15 cellular contexts compared by ENCODE assay signal in genomic region chr13:31042501-31043165, GRCh38.
A peak's percentile ranks its signal among the peaks of the same experiment; 100 is the strongest.
DNase-seq lines count a peak whose midpoint lies in the region; ATAC-seq, FAIRE-seq and TF ChIP-seq lines count a peak whose summit lies in the region.
"Had no signal": no experiment of that assay in that cellular context is flagged by ENCODE, and none has a peak within 500 bp of the region (broad histone marks: within the 10 kb centered on the region; RNA-seq: fewer than 3 reads in every experiment).

No MANE protein-coding gene starts in this region.

- no peaks in the 10 kb centered on the region for H3K27me3 ChIP-seq in A673 (replicated peaks; ENCODE audit: insufficient read depth, low read depth, low read length, poor library complexity)
- peaks cover 0 to 5% (median 0%) of the 10 kb centered on the region in 45 donors for H3K27me3 ChIP-seq in dorsolateral prefrontal cortex
- no peaks in the 10 kb centered on the region for H3K27me3 ChIP-seq in pancreas
- H3K27me3 ChIP-seq: ascending aorta had no signal

- BruUV-seq in A673 (replicated peaks; lab: Mats Ljungman, UMichigan): no TSS peak

- FAIRE-seq in pancreas (lab: Jason Lieb, UNC): no peak

- H3K9me3 ChIP-seq in A673 (ENCODE audit: low read depth, low read length, poor library complexity, severe bottlenecking) (no peaks in the 10 kb centered on the region), T-helper 17 cell (ENCODE audit: control insufficient read depth, low read length, poor library complexity, severe bottlenecking) (no peaks in the 10 kb centered on the region), pancreas (no peaks in the 10 kb centered on the region)
- H3K9me3 ChIP-seq: ascending aorta had no signal

- no peak for DNase-seq in A673 (ENCODE audit: low spot score)
- peak; percentile 46 for DNase-seq in G401 (ENCODE audit: low spot score)
- no peak for DNase-seq in T-helper 17 cell
- DNase-seq in dorsolateral prefrontal cortex: no peak
- DNase-seq in stimulated activated CD4-positive, alpha-beta T cell treated with anti-CD3 and anti-CD28 coated beads, Interleukin-4, amount 100 ng/mL, for 1 hour: no peak
- DNase-seq in RKO (ENCODE audit: low spot score): no peak
- DNase-seq in SHP77 (lab: John Stamatoyannopoulos, UW): no peak
- DNase-seq in pancreas: no peak
- DNase-seq: AML-193, cortex of kidney, naive B cell, NCI-H1417, PC-9 had no signal

- peak overlapping the region; percentile 14 for H3K27ac Mint-ChIP-seq in T-helper 17 cell
- H3K27ac Mint-ChIP-seq: naive B cell had no signal

- WGBS in pancreas, 2 donors: 71 to 74% methylated on average over 15 of the region's 15 CpGs

- in situ Hi-C loops in G401 (cut with HindIII; ENCODE audit: low sequenced_read_pairs): no loop called here

- H3K27ac ChIP-seq in A673 (ENCODE audit: low read depth, low read length, poor library complexity, severe bottlenecking) (peak overlapping the region; percentile 14), dorsolateral prefrontal cortex (peak overlapping the region in 43 of 59 donors; percentile 12 to 79 (median 54)), pancreas (no peak overlapping the region)
- H3K27ac ChIP-seq: ascending aorta, KMS-11, PC-9 had no signal

- H3K36me3 ChIP-seq in A673 (ENCODE audit: insufficient read depth, low read length, poor library complexity, severe bottlenecking) (no peaks in the 10 kb centered on the region), pancreas (no peaks in the 10 kb centered on the region)
- H3K36me3 ChIP-seq: ascending aorta had no signal

- ATAC-seq in T-helper 17 cell: no peak
- ATAC-seq in pancreas: no peak

- TF ChIP-seq CTCF in A673 (conservative IDR thresholded peaks at IDR 0.05; ENCODE audit: low read depth, low read length) (no peak), dorsolateral prefrontal cortex (IDR thresholded peaks at IDR 0.05 in 54 of 56, conservative IDR thresholded peaks at IDR 0.05 in 2 of 56; ENCODE audit: low read depth in 1 of 56, partially characterized antibody in 56 of 56) (no peak), pancreas (IDR thresholded peaks at IDR 0.05) (no peak)

- H3K4me3 ChIP-seq in A673 (ENCODE audit: low read depth, low read length, poor library complexity, severe bottlenecking) (no peak overlapping the region), dorsolateral prefrontal cortex (no peak overlapping the region), pancreas (no peak overlapping the region)
- H3K4me3 ChIP-seq: ascending aorta, PC-9 had no signal

- intact Hi-C loops in A673 (cut with micrococcal nuclease; ENCODE audit: unreplicated experiment) (loop anchor here (5.0 kb wide), 2 partner anchors 175 to 245 kb away; no protein-coding TSS in a partner anchor), dorsolateral prefrontal cortex (cut with DNase I) (loop anchor here (5.0 to 10.0 kb wide), 8 partner anchors 122 to 910 kb away; partner anchors contain the start of genes HMGB1 (in 2 of the 2), HSPH1 (in 1 of the 2) and USPL1 (in 1 of the 2)), pancreas (cut with DNase I) (no loop called here)

- peaks cover 16% of the 10 kb centered on the region for H3K27me3 Mint-ChIP-seq in T-helper 17 cell

- CTCF ChIA-PET in A673 (lab: Charles Lee): no interaction called here

- H3K4me1 ChIP-seq in A673 (ENCODE audit: insufficient read depth, low read length, poor library complexity, severe bottlenecking): peaks cover 41% of the 10 kb centered on the region
- H3K4me1 ChIP-seq in pancreas: peaks cover 0 to 4% (median 0%) of the 10 kb centered on the region in 3 donors

- POLR2A ChIA-PET in A673 (lab: Charles Lee; ENCODE audit: low non-redundant PET): no interaction called here

- peaks cover 43% of the 10 kb centered on the region for H3K4me1 Mint-ChIP-seq in T-helper 17 cell

- no peaks in the 10 kb centered on the region for H3K36me3 Mint-ChIP-seq in T-helper 17 cell (ENCODE audit: low read depth)
- H3K36me3 Mint-ChIP-seq: naive B cell had no signal

- no peak overlapping the region for H3K4me3 Mint-ChIP-seq in T-helper 17 cell

Comparison
In these comparisons a context has a peak if more than half of its experiments do, and no peak if none do; other contexts are left out.
1. H3K27ac ChIP-seq: peak in A673 (single experiment) and dorsolateral prefrontal cortex (43 of 59); none in pancreas (0 of 4).
2. intact Hi-C loops: an anchor here in A673 (5.0 kb wide) and dorsolateral prefrontal cortex (5.0 to 10.0 kb wide); none called in pancreas.